Comparison of ENCODE assay signal across 13 cellular contexts in genomic region chr2:151905963-151906632, GRCh38.
A peak's percentile ranks its signal among the peaks of the same experiment; 100 is the strongest.
DNase-seq lines count a peak whose midpoint lies in the region; ATAC-seq, FAIRE-seq and TF ChIP-seq lines count a peak whose summit lies in the region.
"Had no signal": no experiment of that assay in that cellular context is flagged by ENCODE, and none has a peak within 500 bp of the region (broad histone marks: within the 10 kb centered on the region; RNA-seq: fewer than 3 reads in every experiment).

No MANE protein-coding gene starts in this region.

- ATAC-seq in GM18870 (IDR thresholded peaks at IDR 0.05; ENCODE audit: unreplicated experiment) = peak; percentile 65
- ATAC-seq in GM21576 (IDR thresholded peaks at IDR 0.05; ENCODE audit: unreplicated experiment) = peak; percentile 73
- peak; percentile 67 for ATAC-seq in HG03280 (IDR thresholded peaks at IDR 0.05; ENCODE audit: unreplicated experiment)
- ATAC-seq: body of pancreas had no signal

- H3K27me3 ChIP-seq in SJCRH30 = no peaks in the 10 kb centered on the region
- H3K27me3 ChIP-seq: body of pancreas had no signal

- peaks cover 10% of the 10 kb centered on the region for H3K27me3 Mint-ChIP-seq in osteocyte (ENCODE audit: unreplicated experiment)

- no peaks in the 10 kb centered on the region for H3K36me3 Mint-ChIP-seq in osteocyte (ENCODE audit: unreplicated experiment)

- FAIRE-seq in RCC 7860 (lab: Jason Lieb, UNC) = no peak

- no peak for TF ChIP-seq CTCF in osteocyte (IDR thresholded peaks at IDR 0.05)

- peak overlapping the region; percentile 33 for H3K27ac Mint-ChIP-seq in osteocyte (ENCODE audit: unreplicated experiment)

- no peaks in the 10 kb centered on the region for H3K36me3 ChIP-seq in SJCRH30

- H3K9me3 Mint-ChIP-seq in osteocyte (ENCODE audit: unreplicated experiment) = no peaks in the 10 kb centered on the region

- H3K4me1 ChIP-seq in SJCRH30 = no peaks in the 10 kb centered on the region
- H3K4me1 ChIP-seq: body of pancreas had no signal

- peaks cover 26% of the 10 kb centered on the region for H3K4me1 Mint-ChIP-seq in osteocyte (ENCODE audit: unreplicated experiment)

- no peak overlapping the region for H3K4me3 ChIP-seq in SJCRH30
- H3K4me3 ChIP-seq: body of pancreas had no signal

- no peaks in the 10 kb centered on the region for H3K9me3 ChIP-seq in SJCRH30 (replicated peaks)
- H3K9me3 ChIP-seq: body of pancreas had no signal

- H3K4me3 Mint-ChIP-seq in osteocyte (ENCODE audit: unreplicated experiment) = no peak overlapping the region

- no peak for DNase-seq in osteocyte (ENCODE audit: extremely low spot score, unreplicated experiment)
- no peak for DNase-seq in NCI-H1436 treated with DMSO at 0.1 percent for 48 hours (lab: John Stamatoyannopoulos, UW)
- no peak for DNase-seq in COLO829 (ENCODE audit: low spot score)
- DNase-seq in SJCRH30 = no peak
- no peak for DNase-seq in RCC 7860 (ENCODE audit: low spot score)
- DNase-seq: body of pancreas, Calu3, left cardiac atrium, NCI-H2171, SW 1271 had no signal

- no peak overlapping the region for H3K27ac ChIP-seq in SJCRH30
- H3K27ac ChIP-seq: body of pancreas had no signal
